In genomic region chr20:44236840-44237239, GRCh38 we compare ENCODE assay signal across 2 cellular contexts.
TF ChIP-seq lines count a peak whose summit lies in the region.

No MANE protein-coding gene starts in this region.

TF ChIP-seq in H1, 55 proteins besides CTCF, POLR2A, EP300 and RAD21:
- 0 out of 2 replicates have a peak, but pooled peaks have one; percentile 44 for TF ChIP-seq CEBPB (IDR thresholded peaks at IDR 0.05; ENCODE audit: low read depth, low read length)

TF ChIP-seq in HepG2, 621 proteins besides CTCF, POLR2A, EP300 and RAD21:
- TF ChIP-seq CEBPB (IDR thresholded peaks at IDR 0.05; ENCODE audit: borderline replicate concordance, low read depth, low read length): peak; percentile 29; the same call in 1 of the 2 replicates
- peak; percentile 72; the same call in 1 of the 2 replicates for TF ChIP-seq ZNF770 (CRISPR knock-in tag; IDR thresholded peaks at IDR 0.05)
- peak; percentile 74 for TF ChIP-seq ZNF121 (CRISPR knock-in tag; IDR thresholded peaks at IDR 0.05)
